Comparison of ENCODE assay signal across 10 cellular contexts in genomic region chr1:164651378-164651951, GRCh38.
DNase-seq lines count a peak whose midpoint lies in the region; ATAC-seq, FAIRE-seq and TF ChIP-seq lines count a peak whose summit lies in the region.
"Had no signal": no experiment of that assay in that cellular context is flagged by ENCODE, and none has a peak within 500 bp of the region (broad histone marks: within the 10 kb centered on the region; RNA-seq: fewer than 3 reads in every experiment).

No MANE protein-coding gene starts in this region.

- TF ChIP-seq POLR2A in GM12878 (IDR thresholded peaks at IDR 0.05; ENCODE audit: low read depth, low read length) (no peak), right lobe of liver (IDR thresholded peaks at IDR 0.05) (no peak)

- intact Hi-C loops in Right ventricle myocardium superior (cut with DNase I), result no loop called here
- intact Hi-C loops in cardiac septum (cut with DNase I), result no loop called here
- intact Hi-C loops in GM12878 (cut with micrococcal nuclease; ENCODE audit: unreplicated experiment), result no loop called here
- intact Hi-C loops in right lobe of liver (cut with DNase I), result no loop called here
- intact Hi-C loops in activated T-helper 1 cell treated with anti-CD3 and anti-CD28 coated beads, Interleukin-12 subunit alpha, Interleukin-12 subunit beta, Interleukin-2, Interleukin-4 antibody, amounts not matched to agents 30 ng/mL and 10 ng/mL and 1 ng/mL, durations not matched to agents 14 hours and 24 hours and 36 hours (cut with micrococcal nuclease), result no loop called here

- H3K36me3 Mint-ChIP-seq in activated T-helper 1 cell treated with anti-CD3 and anti-CD28 coated beads, Interleukin-12 subunit alpha, Interleukin-12 subunit beta, Interleukin-2, Interleukin-4 antibody, amounts not matched to agents 30 ng/mL and 10 ng/mL and 1 ng/mL, durations not matched to agents 14 hours and 24 hours and 36 hours (ENCODE audit: low read depth), result no peaks in the 10 kb centered on the region

- in situ Hi-C loops in GM12878 (cut with MboI), result no loop called here

- SMC1A ChIA-PET in GM12878 (lab: Charles Lee; ENCODE audit: uncharacterized antibody, unreplicated experiment), result no interaction called here

- no peak overlapping the region for H3K9ac ChIP-seq in GM12878 (ENCODE audit: control insufficient read depth, insufficient read depth, low read length)
- H3K9ac ChIP-seq: BLaER1 treated with 17β-estradiol and CSF1 and Interleukin-3, amounts not matched to agents 10 nM and 100 nM had no signal

- no TSS peak for BruUV-seq in GM12878 (replicated peaks; lab: Mats Ljungman, UMichigan)

- no peak for FAIRE-seq in GM12878 (lab: Jason Lieb, UNC)

- H3K4me3 ChIP-seq in GM12878 (no peak overlapping the region), right lobe of liver (no peak overlapping the region)
- H3K4me3 ChIP-seq: BLaER1 treated with 17β-estradiol and CSF1 and Interleukin-3, amounts not matched to agents 10 nM and 100 nM; thoracic aorta had no signal

- no peaks in the 10 kb centered on the region for H3K36me3 ChIP-seq in GM12878 (ENCODE audit: control insufficient read depth in 2 of 2, insufficient read depth in 2 of 2, low read length in 1 of 2)
- H3K36me3 ChIP-seq in right lobe of liver, result no peaks in the 10 kb centered on the region
- H3K36me3 ChIP-seq: BLaER1 treated with 17β-estradiol and CSF1 and Interleukin-3, amounts not matched to agents 10 nM and 100 nM; thoracic aorta had no signal

- no peaks in the 10 kb centered on the region for H3K79me2 ChIP-seq in GM12878 (ENCODE audit: control insufficient read depth, insufficient read depth, low read length)

- H3K9me3 Mint-ChIP-seq in activated T-helper 1 cell treated with anti-CD3 and anti-CD28 coated beads, Interleukin-12 subunit alpha, Interleukin-12 subunit beta, Interleukin-2, Interleukin-4 antibody, amounts not matched to agents 30 ng/mL and 10 ng/mL and 1 ng/mL, durations not matched to agents 14 hours and 24 hours and 36 hours, result no peaks in the 10 kb centered on the region

- H3K4me2 ChIP-seq in GM12878 (ENCODE audit: control insufficient read depth, insufficient read depth), result no peak overlapping the region
- H3K4me2 ChIP-seq: BLaER1 treated with 17β-estradiol and CSF1 and Interleukin-3, amounts not matched to agents 10 nM and 100 nM had no signal

- H3K27ac ChIP-seq in GM12878 (ENCODE audit: control insufficient read depth, insufficient read depth), result no peak overlapping the region
- no peak overlapping the region for H3K27ac ChIP-seq in right lobe of liver
- H3K27ac ChIP-seq: BLaER1 treated with 17β-estradiol and CSF1 and Interleukin-3, amounts not matched to agents 10 nM and 100 nM; thoracic aorta had no signal

- H3K27ac Mint-ChIP-seq in activated T-helper 1 cell treated with anti-CD3 and anti-CD28 coated beads, Interleukin-12 subunit alpha, Interleukin-12 subunit beta, Interleukin-2, Interleukin-4 antibody, amounts not matched to agents 30 ng/mL and 10 ng/mL and 1 ng/mL, durations not matched to agents 14 hours and 24 hours and 36 hours, result no peak overlapping the region

- no peaks in the 10 kb centered on the region for H4K20me1 ChIP-seq in GM12878 (ENCODE audit: control insufficient read depth, insufficient read depth)
- H4K20me1 ChIP-seq: BLaER1 treated with 17β-estradiol and CSF1 and Interleukin-3, amounts not matched to agents 10 nM and 100 nM had no signal

- RAD21 ChIA-PET in GM12878 (lab: Charles Lee; ENCODE audit: unreplicated experiment), result interaction anchor here (0.7 kb wide), 1 partner anchor 1241 kb away, joined by 3 read pairs; no protein-coding TSS in a partner anchor

- no peaks in the 10 kb centered on the region for H3K4me1 ChIP-seq in GM12878 (ENCODE audit: control insufficient read depth, insufficient read depth, low read length)
- no peaks in the 10 kb centered on the region for H3K4me1 ChIP-seq in right lobe of liver
- H3K4me1 ChIP-seq: BLaER1 treated with 17β-estradiol and CSF1 and Interleukin-3, amounts not matched to agents 10 nM and 100 nM had no signal

- TF ChIP-seq CTCF in GM12878 (IDR thresholded peaks at IDR 0.05 in 2 of 3, conservative IDR thresholded peaks at IDR 0.05 in 1 of 3; ENCODE audit: control insufficient read depth in 2 of 3, extremely low read depth in 1 of 3, insufficient read depth in 1 of 3, low read depth in 3 of 3, low read length in 3 of 3) (no peak), right lobe of liver (IDR thresholded peaks at IDR 0.05) (no peak)

- H3K27me3 Mint-ChIP-seq in activated T-helper 1 cell treated with anti-CD3 and anti-CD28 coated beads, Interleukin-12 subunit alpha, Interleukin-12 subunit beta, Interleukin-2, Interleukin-4 antibody, amounts not matched to agents 30 ng/mL and 10 ng/mL and 1 ng/mL, durations not matched to agents 14 hours and 24 hours and 36 hours (ENCODE audit: insufficient read depth), result peaks cover 1% of the 10 kb centered on the region

- no peak for TF ChIP-seq RAD21 in GM12878 (IDR thresholded peaks at IDR 0.05; ENCODE audit: insufficient read depth, low read depth, low read length)

- CTCF ChIA-PET in GM12878 (lab: Yijun Ruan, JAX), result no interaction called here

- no peaks in the 10 kb centered on the region for H3K4me1 Mint-ChIP-seq in activated T-helper 1 cell treated with anti-CD3 and anti-CD28 coated beads, Interleukin-12 subunit alpha, Interleukin-12 subunit beta, Interleukin-2, Interleukin-4 antibody, amounts not matched to agents 30 ng/mL and 10 ng/mL and 1 ng/mL, durations not matched to agents 14 hours and 24 hours and 36 hours (ENCODE audit: low read depth)

- TF ChIP-seq EP300 in GM12878 (IDR thresholded peaks at IDR 0.05; ENCODE audit: borderline replicate concordance in 1 of 2, control insufficient read depth in 1 of 2, low read depth in 2 of 2, low read length in 2 of 2), result no peak

- WGBS in GM12878 (ENCODE audit: insufficient coverage, insufficient replicate concordance, low lambda C conversion rate, missing lambda C conversion rate), result 5% methylated on average over 13 of the region's 13 CpGs
- WGBS in right lobe of liver (ENCODE audit: insufficient coverage, low coverage, low lambda C conversion rate, missing lambda C conversion rate), result 39% methylated on average over 13 of the region's 13 CpGs

- ATAC-seq in Right ventricle myocardium superior (ENCODE audit: poor library complexity), result peak; percentile 8
- peak; percentile 45; the same call in 2 of the 3 replicates for ATAC-seq in GM12878
- ATAC-seq in right lobe of liver, result peak in 3 of 4 donors; percentile 14 to 41 (median 36)
- no peak for ATAC-seq in GM21825 (IDR thresholded peaks at IDR 0.05; ENCODE audit: unreplicated experiment)
- ATAC-seq in GM18858 (IDR thresholded peaks at IDR 0.05; ENCODE audit: unreplicated experiment), result no peak

- H3K27me3 ChIP-seq in GM12878 (replicated peaks in 1 of 2; ENCODE audit: control insufficient read depth in 2 of 2, insufficient read depth in 2 of 2, low read length in 1 of 2) (no peaks in the 10 kb centered on the region), right lobe of liver (no peaks in the 10 kb centered on the region)
- H3K27me3 ChIP-seq: BLaER1 treated with 17β-estradiol and CSF1 and Interleukin-3, amounts not matched to agents 10 nM and 100 nM had no signal

- H3K9me3 ChIP-seq in GM12878 (replicated peaks; ENCODE audit: control insufficient read depth, insufficient read depth, low read length) (no peaks in the 10 kb centered on the region), right lobe of liver (no peaks in the 10 kb centered on the region)
- H3K9me3 ChIP-seq: BLaER1 treated with 17β-estradiol and CSF1 and Interleukin-3, amounts not matched to agents 10 nM and 100 nM; thoracic aorta had no signal

- POLR2A ChIA-PET in GM12878 (lab: Charles Lee), result interaction anchor here (0.7 kb wide), 1 partner anchor 87 kb away, joined by 3 read pairs; no protein-coding TSS in a partner anchor

- H3K4me3 Mint-ChIP-seq in activated T-helper 1 cell treated with anti-CD3 and anti-CD28 coated beads, Interleukin-12 subunit alpha, Interleukin-12 subunit beta, Interleukin-2, Interleukin-4 antibody, amounts not matched to agents 30 ng/mL and 10 ng/mL and 1 ng/mL, durations not matched to agents 14 hours and 24 hours and 36 hours, result no peak overlapping the region

- no peak for DNase-seq in Right ventricle myocardium superior
- no peak for DNase-seq in cardiac septum (ENCODE audit: low spot score)
- no peak for DNase-seq in GM12878 (ENCODE audit: low read depth, low spot score)
- no peak for DNase-seq in right lobe of liver
- DNase-seq in ureter (ENCODE audit: low spot score), result peak; percentile 71
- no peak for DNase-seq in activated T-helper 1 cell treated with anti-CD3 and anti-CD28 coated beads, Interleukin-12 subunit alpha, Interleukin-12 subunit beta, Interleukin-2, Interleukin-4 antibody, amounts not matched to agents 30 ng/mL and 10 ng/mL and 1 ng/mL, durations not matched to agents 14 hours and 24 hours and 36 hours (ENCODE audit: low spot score)

- H2AFZ ChIP-seq in GM12878 (ENCODE audit: control insufficient read depth, low read depth, low read length), result no peak overlapping the region

TF ChIP-seq in GM12878, 131 proteins besides CTCF, POLR2A, EP300 and RAD21:
- TF ChIP-seq IKZF1 (conservative IDR thresholded peaks at IDR 0.05) (0 out of 2 replicates have a peak, but pooled peaks have one; percentile 14), CREM (IDR thresholded peaks at IDR 0.05; ENCODE audit: low read depth) (no peak), ZNF274 (IDR thresholded peaks at IDR 0.05; ENCODE audit: insufficient read depth, insufficient read length) (no peak), NR2F1 (conservative IDR thresholded peaks at IDR 0.05) (peak; percentile 66), POLR2AphosphoS5 (IDR thresholded peaks at IDR 0.05; ENCODE audit: low read length) (no peak)
- TF ChIP-seq, protein P1, sequence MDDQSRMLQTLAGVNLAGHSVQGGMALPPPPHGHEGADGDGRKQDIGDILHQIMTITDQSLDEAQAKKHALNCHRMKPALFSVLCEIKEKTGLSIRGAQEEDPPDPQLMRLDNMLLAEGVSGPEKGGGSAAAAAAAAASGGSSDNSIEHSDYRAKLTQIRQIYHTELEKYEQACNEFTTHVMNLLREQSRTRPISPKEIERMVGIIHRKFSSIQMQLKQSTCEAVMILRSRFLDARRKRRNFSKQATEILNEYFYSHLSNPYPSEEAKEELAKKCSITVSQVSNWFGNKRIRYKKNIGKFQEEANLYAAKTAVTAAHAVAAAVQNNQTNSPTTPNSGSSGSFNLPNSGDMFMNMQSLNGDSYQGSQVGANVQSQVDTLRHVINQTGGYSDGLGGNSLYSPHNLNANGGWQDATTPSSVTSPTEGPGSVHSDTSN (IDR thresholded peaks at IDR 0.05; ENCODE audit: insufficient replicate concordance, low read depth, low read length), result no peak

Comparison
In these comparisons a context has a peak if more than half of its experiments do, and no peak if none do; other contexts are left out.
1. ATAC-seq: peak in Right ventricle myocardium superior (single experiment), GM12878 (single experiment) and right lobe of liver (3 of 4); none in GM21825 (single experiment) and GM18858 (single experiment).